7 cellular contexts compared by ENCODE assay signal in genomic region chr11:102599642-102600261, GRCh38. TPM values are rescaled to one million over a fixed set of nuclear protein-coding genes. Genes with fewer than 3 reads are reported as not detected.
A peak's percentile ranks its signal among the peaks of the same experiment; 100 is the strongest.
DNase-seq lines count a peak whose midpoint lies in the region; ATAC-seq, FAIRE-seq and TF ChIP-seq lines count a peak whose summit lies in the region.

No MANE protein-coding gene starts in this region.

- peak overlapping the region; percentile 60 for H3K9ac ChIP-seq in endothelial cell of umbilical vein (replicated peaks; ENCODE audit: extremely low read depth, insufficient read depth, low read length)

- peak overlapping the region in 1 of 3 experiments; percentile 40 for H3K4me3 ChIP-seq in endothelial cell of umbilical vein (replicated peaks in 1 of 3; ENCODE audit: insufficient read depth in 1 of 3, low read depth in 1 of 3, low read length in 3 of 3)
- H3K4me3 ChIP-seq in right atrium auricular region, result no peak overlapping the region

- peak; percentile 92 for ATAC-seq in GM18520 (IDR thresholded peaks at IDR 0.05; ENCODE audit: unreplicated experiment)
- ATAC-seq in HG02571 (IDR thresholded peaks at IDR 0.05; ENCODE audit: unreplicated experiment), result peak; percentile 75
- peak; percentile 98 for ATAC-seq in stimulated activated naive CD8-positive, alpha-beta T cell treated with anti-CD3 and anti-CD28 coated beads, Interleukin-15, amount 100 ng/mL, for 72 hours

- H4K20me1 ChIP-seq in endothelial cell of umbilical vein (replicated peaks; ENCODE audit: control insufficient read depth, extremely low read depth, insufficient read depth, low read length), result no peaks in the 10 kb centered on the region

- H3K27ac ChIP-seq in endothelial cell of umbilical vein (ENCODE audit: insufficient read depth, low read depth, low read length) (peak overlapping the region; percentile 95), right atrium auricular region (no peak overlapping the region)

- POLR2A ChIA-PET in endothelial cell of umbilical vein (lab: Charles Lee), result interaction anchor here (0.7 kb wide), 1 partner anchor 31 kb away, joined by 3 read pairs; no protein-coding TSS in a partner anchor

- H3K79me2 ChIP-seq in endothelial cell of umbilical vein (ENCODE audit: control insufficient read depth, insufficient read depth, low read length), result no peaks in the 10 kb centered on the region

- H3K27ac Mint-ChIP-seq in stimulated activated naive CD8-positive, alpha-beta T cell treated with anti-CD3 and anti-CD28 coated beads, Interleukin-15, amount 100 ng/mL, for 72 hours, result peak overlapping the region; percentile 27 to 54

- CTCF ChIA-PET in endothelial cell of umbilical vein (lab: Charles Lee), result interaction anchor here (1.2 to 1.6 kb wide), 3 partner anchors 12 to 74 kb away, joined by 3 to 6 read pairs (median 3); no protein-coding TSS in a partner anchor

- no peaks in the 10 kb centered on the region for H3K36me3 ChIP-seq in endothelial cell of umbilical vein (ENCODE audit: control insufficient read depth in 2 of 2, extremely low read depth in 1 of 2, insufficient read depth in 2 of 2, low read length in 2 of 2)
- no peaks in the 10 kb centered on the region for H3K36me3 ChIP-seq in right atrium auricular region

- dilution Hi-C loops in endothelial cell of umbilical vein (cut with MboI; ENCODE audit: extremely low pct_ligation_motif_present, low sequenced_read_pairs), result no loop called here

- H3K9me1 ChIP-seq in endothelial cell of umbilical vein (replicated peaks; ENCODE audit: control insufficient read depth, extremely low read depth, insufficient read depth, low read length), result no peaks in the 10 kb centered on the region

- H3K4me1 Mint-ChIP-seq in stimulated activated naive CD8-positive, alpha-beta T cell treated with anti-CD3 and anti-CD28 coated beads, Interleukin-15, amount 100 ng/mL, for 72 hours, result peaks cover 31% of the 10 kb centered on the region

- H2AFZ ChIP-seq in endothelial cell of umbilical vein (ENCODE audit: low read depth, low read length), result peak overlapping the region; percentile 74

- TF ChIP-seq CTCF in endothelial cell of umbilical vein (IDR thresholded peaks at IDR 0.05; ENCODE audit: extremely low read depth in 1 of 2, insufficient read depth in 1 of 2, low read depth in 1 of 2, low read length in 2 of 2) (no peak), right atrium auricular region (IDR thresholded peaks at IDR 0.05) (no peak)

- no peaks in the 10 kb centered on the region for H3K9me3 Mint-ChIP-seq in stimulated activated naive CD8-positive, alpha-beta T cell treated with anti-CD3 and anti-CD28 coated beads, Interleukin-15, amount 100 ng/mL, for 72 hours

- DNase-seq in NCI-H226, result peak; percentile 92
- peak; percentile 94 for DNase-seq in endothelial cell of umbilical vein (ENCODE audit: low read depth, low spot score)
- peak; percentile 20 to 25 for DNase-seq in stimulated activated naive CD8-positive, alpha-beta T cell treated with anti-CD3 and anti-CD28 coated beads, Interleukin-15, amount 100 ng/mL, for 72 hours
- DNase-seq in NCI-H2196 treated with DMSO at 0.1 percent for 48 hours (lab: John Stamatoyannopoulos, UW; ENCODE audit: unreplicated experiment), result no peak
- no peak for DNase-seq in right atrium auricular region (ENCODE audit: low spot score)

- H3K4me2 ChIP-seq in endothelial cell of umbilical vein (ENCODE audit: insufficient read depth, low read length), result peak overlapping the region; percentile 92

- H3K4me1 ChIP-seq in endothelial cell of umbilical vein (ENCODE audit: control insufficient read depth, extremely low read depth, insufficient read depth, low read length) (peaks cover 29% of the 10 kb centered on the region), right atrium auricular region (peaks cover 0 to 6% of the 10 kb centered on the region in 2 donors)

- no peaks in the 10 kb centered on the region for H3K27me3 ChIP-seq in endothelial cell of umbilical vein (ENCODE audit: control insufficient read depth in 2 of 2, insufficient read depth in 2 of 2, low read length in 2 of 2)
- no peaks in the 10 kb centered on the region for H3K27me3 ChIP-seq in right atrium auricular region

- no TSS peak for BruUV-seq in endothelial cell of umbilical vein (replicated peaks; lab: Mats Ljungman, UMichigan)

- no peaks in the 10 kb centered on the region for H3K27me3 Mint-ChIP-seq in stimulated activated naive CD8-positive, alpha-beta T cell treated with anti-CD3 and anti-CD28 coated beads, Interleukin-15, amount 100 ng/mL, for 72 hours

- H3K9me3 ChIP-seq in endothelial cell of umbilical vein (replicated peaks; ENCODE audit: control insufficient read depth, insufficient read depth, low read length) (no peaks in the 10 kb centered on the region), right atrium auricular region (no peaks in the 10 kb centered on the region)

- intact Hi-C loops in endothelial cell of umbilical vein (cut with micrococcal nuclease), result loop anchor here (5.0 kb wide), 1 partner anchor 147 kb away; the partner anchor contains the start of gene TMEM123

- TF ChIP-seq POLR2A in endothelial cell of umbilical vein (IDR thresholded peaks at IDR 0.05; ENCODE audit: low read depth, low read length), result peak; percentile 28

- peak; percentile 87 for FAIRE-seq in endothelial cell of umbilical vein (lab: Jason Lieb, UNC)

- no peak overlapping the region for H3K4me3 Mint-ChIP-seq in stimulated activated naive CD8-positive, alpha-beta T cell treated with anti-CD3 and anti-CD28 coated beads, Interleukin-15, amount 100 ng/mL, for 72 hours

TF ChIP-seq in endothelial cell of umbilical vein, 7 proteins besides CTCF, POLR2A, EP300 and RAD21:
- TF ChIP-seq POLR2AphosphoS5 (IDR thresholded peaks at IDR 0.05; ENCODE audit: insufficient read depth, low read depth, low read length), result peak; percentile 52
- no peak for TF ChIP-seq EZH2 (IDR thresholded peaks at IDR 0.05; ENCODE audit: borderline replicate concordance, low read depth, low read length, severe bottlenecking)
- TF ChIP-seq MAX (IDR thresholded peaks at IDR 0.05; ENCODE audit: insufficient read depth, insufficient read length), result no peak
- TF ChIP-seq GATA2 (IDR thresholded peaks at IDR 0.05; ENCODE audit: insufficient read depth, insufficient read length, low read depth, low read length), result peak; percentile 17
- peak; percentile 93 for TF ChIP-seq JUN (IDR thresholded peaks at IDR 0.05; ENCODE audit: borderline replicate concordance, insufficient read depth, insufficient read length, low read depth)
- TF ChIP-seq FOS (IDR thresholded peaks at IDR 0.05; ENCODE audit: borderline replicate concordance, insufficient read depth, low read length), result peak; percentile 98
- TF ChIP-seq MYC (IDR thresholded peaks at IDR 0.05; ENCODE audit: low read depth, low read length), result no peak

RNA-seq across cellular contexts. Expression of gene MMP20, which starts 25.4 kb away (rescaled TPM):
- total RNA-seq in endothelial cell of umbilical vein, result not detected in 2 replicates
- polyA plus RNA-seq in endothelial cell of umbilical vein, result not detected in 2 replicates
- polyA plus RNA-seq in endothelial cell of umbilical vein (2011; cell fraction: cytosol; rRNA removed), result not detected in 2 replicates
- polyA plus RNA-seq in endothelial cell of umbilical vein (2011; cell fraction: nucleus; rRNA removed), result not detected in 2 replicates
- polyA plus RNA-seq in endothelial cell of umbilical vein (2012), result not detected in 2 replicates
- not detected in 2 replicates for polyA minus RNA-seq in endothelial cell of umbilical vein
- polyA minus RNA-seq in endothelial cell of umbilical vein (2011; cell fraction: cytosol; rRNA and poly(A)+ RNA removed), result not detected
- not detected in 2 replicates for polyA minus RNA-seq in endothelial cell of umbilical vein (2011; cell fraction: nucleus; rRNA and poly(A)+ RNA removed)
- total RNA-seq in right atrium auricular region, result not detected

Comparison
In these comparisons a context has a peak if more than half of its experiments do, and no peak if none do; other contexts are left out.
1. DNase-seq: peak in NCI-H226 (single experiment), endothelial cell of umbilical vein (single experiment) and stimulated activated naive CD8-positive, alpha-beta T cell treated with anti-CD3 and anti-CD28 coated beads, Interleukin-15, amount 100 ng/mL, for 72 hours (2 of 2); none in NCI-H2196 treated with DMSO at 0.1 percent for 48 hours (single experiment) and right atrium auricular region (single experiment).
2. Peak in every context shown above with its lines, with median percentiles within 50 percentile points of each other: ATAC-seq.